ENCODE assay signal across 17 cellular contexts in the genomic region with DNA sequence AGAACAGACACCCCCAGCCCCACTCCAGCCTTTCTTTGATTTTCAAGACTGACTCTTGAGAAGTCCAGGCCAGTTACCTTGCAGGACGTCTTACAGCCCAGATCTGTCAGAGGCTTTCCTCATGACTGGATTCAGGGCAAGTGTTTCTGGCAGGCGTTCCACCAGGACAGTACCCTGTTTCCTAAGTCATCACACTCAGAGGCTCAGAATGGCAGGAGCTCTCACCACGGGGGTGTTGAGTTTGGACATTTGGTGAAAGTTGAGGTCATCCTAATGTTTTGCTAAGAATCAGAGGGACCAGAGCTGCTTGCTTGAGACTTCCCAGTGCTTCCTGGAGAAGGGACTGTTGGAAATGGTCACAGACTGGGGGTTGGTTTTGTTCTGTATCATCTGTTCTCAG. TPM values are rescaled to one million over a fixed set of nuclear protein-coding genes. Genes with fewer than 3 reads are reported as not detected.
DNase-seq lines count a peak whose midpoint lies in the region; ATAC-seq lines count a peak whose summit lies in the region.
"Had no signal": no experiment of that assay in that cellular context is flagged by ENCODE, and none has a peak within 500 bp of the region (broad histone marks: within the 10 kb centered on the region; RNA-seq: fewer than 3 reads in every experiment).

No MANE protein-coding gene starts in this region.

- H3K27ac Mint-ChIP-seq in activated T-helper 1 cell treated with anti-CD3 and anti-CD28 coated beads, Interleukin-12 subunit alpha, Interleukin-12 subunit beta, Interleukin-2, Interleukin-4 antibody, amounts not matched to agents 30 ng/mL and 10 ng/mL and 1 ng/mL, durations not matched to agents 14 hours and 24 hours and 36 hours = peak overlapping the region; percentile 5

- H2BK120ac ChIP-seq in mesenchymal stem cell (ENCODE audit: low read depth, low read length) = no peak overlapping the region

- peak; percentile 38 for DNase-seq in CD1c-positive myeloid dendritic cell (ENCODE audit: extremely low spot score)
- DNase-seq in G401 (ENCODE audit: low spot score) = peak; percentile 87
- no peak for DNase-seq in activated T-helper 1 cell treated with anti-CD3 and anti-CD28 coated beads, Interleukin-12 subunit alpha, Interleukin-12 subunit beta, Interleukin-2, Interleukin-4 antibody, amounts not matched to agents 30 ng/mL and 10 ng/mL and 1 ng/mL, durations not matched to agents 14 hours and 24 hours and 36 hours (ENCODE audit: low spot score)
- DNase-seq in mesenchymal stem cell = peak; percentile 14
- no peak for DNase-seq in activated gamma-delta T cell (lab: John Stamatoyannopoulos, UW)
- no peak for DNase-seq in activated T-cell treated with anti-CD3 and anti-CD28 coated beads, Interleukin-2, amount 50 U/mL, for 48 hours
- DNase-seq in pons (ENCODE audit: low spot score) = no peak
- DNase-seq: activated CD4-positive, CD25-positive, alpha-beta regulatory T cell treated with anti-CD3 and anti-CD28 coated beads, Interleukin-2, amount 50 U/mL, for 72 hours; effector memory CD8-positive, alpha-beta T cell; NCI-H1436 treated with DMSO at 0.1 percent for 48 hours; NCI-H510A; psoas muscle; stimulated activated CD8-positive, alpha-beta memory T cell treated with anti-CD3 and anti-CD28 coated beads, Interleukin-4, amount 100 ng/mL, for 48 hours; trophoblast cell had no signal

- H3K27ac ChIP-seq in mesenchymal stem cell (ENCODE audit: low read length, poor library complexity, severe bottlenecking) = no peak overlapping the region
- H3K27ac ChIP-seq: gastroesophageal sphincter, psoas muscle had no signal

- H3K4me1 ChIP-seq in mesenchymal stem cell (ENCODE audit: control insufficient read depth, insufficient read depth, low read depth, low read length) = peaks cover 3% of the 10 kb centered on the region
- H3K4me1 ChIP-seq: psoas muscle had no signal

- H3K4ac ChIP-seq in mesenchymal stem cell (ENCODE audit: low read depth in 1 of 2, low read length in 2 of 2) = peak overlapping the region in 1 of 2 experiments; percentile 38

- H3K4me3 ChIP-seq in mesenchymal stem cell (ENCODE audit: insufficient read depth in 1 of 2, low read depth in 1 of 2, low read length in 2 of 2) = no peak overlapping the region
- H3K4me3 ChIP-seq: gastroesophageal sphincter, psoas muscle had no signal

- H3K79me1 ChIP-seq in mesenchymal stem cell (replicated peaks; ENCODE audit: low read length, poor library complexity, severe bottlenecking) = no peaks in the 10 kb centered on the region

- H4K91ac ChIP-seq in mesenchymal stem cell (ENCODE audit: low read length) = peak overlapping the region; percentile 4

- no peak for ATAC-seq in HG03196 (IDR thresholded peaks at IDR 0.05; ENCODE audit: unreplicated experiment)
- ATAC-seq: effector memory CD8-positive, alpha-beta T cell; gastroesophageal sphincter had no signal

- H3K9me3 ChIP-seq in mesenchymal stem cell (ENCODE audit: control insufficient read depth, low read length) = no peaks in the 10 kb centered on the region
- H3K9me3 ChIP-seq: gastroesophageal sphincter, psoas muscle had no signal

- no peak overlapping the region for H3K4me2 ChIP-seq in mesenchymal stem cell (ENCODE audit: low read length, poor library complexity, severe bottlenecking)

- H3K4me1 Mint-ChIP-seq in activated T-helper 1 cell treated with anti-CD3 and anti-CD28 coated beads, Interleukin-12 subunit alpha, Interleukin-12 subunit beta, Interleukin-2, Interleukin-4 antibody, amounts not matched to agents 30 ng/mL and 10 ng/mL and 1 ng/mL, durations not matched to agents 14 hours and 24 hours and 36 hours (ENCODE audit: low read depth) = peaks cover 71% of the 10 kb centered on the region

- intact Hi-C loops in activated T-helper 1 cell treated with anti-CD3 and anti-CD28 coated beads, Interleukin-12 subunit alpha, Interleukin-12 subunit beta, Interleukin-2, Interleukin-4 antibody, amounts not matched to agents 30 ng/mL and 10 ng/mL and 1 ng/mL, durations not matched to agents 14 hours and 24 hours and 36 hours (cut with micrococcal nuclease) = no loop called here

- no peak overlapping the region for H2BK15ac ChIP-seq in mesenchymal stem cell (ENCODE audit: low read depth, poor library complexity, severe bottlenecking)

- H3K27me3 ChIP-seq in mesenchymal stem cell (ENCODE audit: control insufficient read depth in 1 of 2, insufficient read depth in 1 of 2, low read length in 2 of 2) = no peaks in the 10 kb centered on the region
- H3K27me3 ChIP-seq: gastroesophageal sphincter had no signal

- peak overlapping the region; percentile 49 for H2AK5ac ChIP-seq in mesenchymal stem cell (ENCODE audit: low read length, severe bottlenecking)

- H4K8ac ChIP-seq in mesenchymal stem cell (ENCODE audit: low read length) = peak overlapping the region; percentile 10

- H3K36me3 Mint-ChIP-seq in activated T-helper 1 cell treated with anti-CD3 and anti-CD28 coated beads, Interleukin-12 subunit alpha, Interleukin-12 subunit beta, Interleukin-2, Interleukin-4 antibody, amounts not matched to agents 30 ng/mL and 10 ng/mL and 1 ng/mL, durations not matched to agents 14 hours and 24 hours and 36 hours (ENCODE audit: low read depth) = peaks cover 36% of the 10 kb centered on the region

- in situ Hi-C loops in G401 (cut with HindIII; ENCODE audit: low sequenced_read_pairs) = no loop called here

- H3K9me3 Mint-ChIP-seq in activated T-helper 1 cell treated with anti-CD3 and anti-CD28 coated beads, Interleukin-12 subunit alpha, Interleukin-12 subunit beta, Interleukin-2, Interleukin-4 antibody, amounts not matched to agents 30 ng/mL and 10 ng/mL and 1 ng/mL, durations not matched to agents 14 hours and 24 hours and 36 hours = no peaks in the 10 kb centered on the region
- H3K9me3 Mint-ChIP-seq: effector memory CD8-positive, alpha-beta T cell; IgD-negative memory B cell had no signal

- no peak overlapping the region for H3K23ac ChIP-seq in mesenchymal stem cell (ENCODE audit: low read length in 2 of 2)

- H2BK12ac ChIP-seq in mesenchymal stem cell (ENCODE audit: low read length in 2 of 2) = peak overlapping the region in 1 of 2 experiments; percentile 89

- no peak overlapping the region for H2BK5ac ChIP-seq in mesenchymal stem cell (ENCODE audit: low read depth, low read length, poor library complexity, severe bottlenecking)

- H3K9ac ChIP-seq in mesenchymal stem cell (ENCODE audit: low read length) = no peak overlapping the region

- no peak overlapping the region for H3K14ac ChIP-seq in mesenchymal stem cell (ENCODE audit: low read length in 2 of 2)

- no peaks in the 10 kb centered on the region for H3K27me3 Mint-ChIP-seq in activated T-helper 1 cell treated with anti-CD3 and anti-CD28 coated beads, Interleukin-12 subunit alpha, Interleukin-12 subunit beta, Interleukin-2, Interleukin-4 antibody, amounts not matched to agents 30 ng/mL and 10 ng/mL and 1 ng/mL, durations not matched to agents 14 hours and 24 hours and 36 hours (ENCODE audit: insufficient read depth)
- H3K27me3 Mint-ChIP-seq: effector memory CD8-positive, alpha-beta T cell; IgD-negative memory B cell had no signal

- WGBS in mesenchymal stem cell = 55% methylated on average over 2 of the region's 3 CpGs

- H3K36me3 ChIP-seq in mesenchymal stem cell (ENCODE audit: control insufficient read depth in 1 of 2, insufficient read depth in 2 of 2, low read depth in 1 of 2, low read length in 2 of 2) = no peaks in the 10 kb centered on the region

- no peak overlapping the region for H3K4me3 Mint-ChIP-seq in activated T-helper 1 cell treated with anti-CD3 and anti-CD28 coated beads, Interleukin-12 subunit alpha, Interleukin-12 subunit beta, Interleukin-2, Interleukin-4 antibody, amounts not matched to agents 30 ng/mL and 10 ng/mL and 1 ng/mL, durations not matched to agents 14 hours and 24 hours and 36 hours
- H3K4me3 Mint-ChIP-seq: effector memory CD8-positive, alpha-beta T cell had no signal

- no peak overlapping the region for H2AFZ ChIP-seq in mesenchymal stem cell (ENCODE audit: low read depth, low read length)

- peak overlapping the region in 1 of 2 experiments; percentile 59 for H3K18ac ChIP-seq in mesenchymal stem cell (ENCODE audit: low read depth in 1 of 2, low read length in 2 of 2)

RNA-seq across cellular contexts. Expression of gene NRROS, which starts 9.4 kb away (rescaled TPM):
- total RNA-seq in G401 (2014; rRNA removed; shearing (Covaris generic)) = 7.1 and 11.6 TPM in 2 replicates
- 37.8 and 38.8 TPM in 2 replicates for total RNA-seq in activated T-helper 1 cell treated with anti-CD3 and anti-CD28 coated beads, Interleukin-12 subunit alpha, Interleukin-12 subunit beta, Interleukin-2, Interleukin-4 antibody, amounts not matched to agents 30 ng/mL and 10 ng/mL and 1 ng/mL, durations not matched to agents 14 hours and 24 hours and 36 hours
- 0.35 TPM for polyA plus RNA-seq in mesenchymal stem cell (2013, experiment 1 of 2)
- 0.37 TPM for polyA plus RNA-seq in mesenchymal stem cell (2013, experiment 2 of 2)

Comparison
In these comparisons a context has a peak if more than half of its experiments do, and no peak if none do; other contexts are left out.
1. DNase-seq: peak in CD1c-positive myeloid dendritic cell (single experiment), G401 (single experiment) and mesenchymal stem cell (single experiment); none in activated T-helper 1 cell treated with anti-CD3 and anti-CD28 coated beads, Interleukin-12 subunit alpha, Interleukin-12 subunit beta, Interleukin-2, Interleukin-4 antibody, amounts not matched to agents 30 ng/mL and 10 ng/mL and 1 ng/mL, durations not matched to agents 14 hours and 24 hours and 36 hours (single experiment), activated gamma-delta T cell (single experiment), activated T-cell treated with anti-CD3 and anti-CD28 coated beads, Interleukin-2, amount 50 U/mL, for 48 hours (0 of 2) and pons (single experiment).